ENCODE assay signal across 1 cellular context in genomic region chr3:12559520-12559919, GRCh38.
TF ChIP-seq lines count a peak whose summit lies in the region.

No MANE protein-coding gene starts in this region.

TF ChIP-seq in HEK293, 187 proteins besides CTCF, POLR2A, EP300 and RAD21 (continued from another document):
- TF ChIP-seq ZNF175 (tag by site-specific recombination; IDR thresholded peaks at IDR 0.05) (no peak), ZBTB49 (tag by site-specific recombination; IDR thresholded peaks at IDR 0.05; ENCODE audit: low read depth) (no peak), WT1 (tag by site-specific recombination; IDR thresholded peaks at IDR 0.05) (no peak), ZNF404 (tag by site-specific recombination; IDR thresholded peaks at IDR 0.05) (no peak), TSHZ1 (tag by site-specific recombination; IDR thresholded peaks at IDR 0.05; ENCODE audit: borderline replicate concordance) (peak; percentile 40; the same call in 1 of the 2 replicates), ZNF239 (tag by site-specific recombination; IDR thresholded peaks at IDR 0.05) (no peak), INSM2 (tag by site-specific recombination; IDR thresholded peaks at IDR 0.05) (no peak), ZNF571 (tag by site-specific recombination; IDR thresholded peaks at IDR 0.05) (no peak), ZNF248 (tag by site-specific recombination; IDR thresholded peaks at IDR 0.05) (no peak), ZNF449 (tag by site-specific recombination; IDR thresholded peaks at IDR 0.05) (no peak), KLF16 (tag by site-specific recombination; IDR thresholded peaks at IDR 0.05) (no peak)
